In genomic region chr19:48182434-48182833, GRCh38 we compare ENCODE assay signal across 30 cellular contexts. TPM values are rescaled to one million over a fixed set of nuclear protein-coding genes. Genes with fewer than 3 reads are reported as not detected.
A peak's percentile ranks its signal among the peaks of the same experiment; 100 is the strongest.
DNase-seq lines count a peak whose midpoint lies in the region; ATAC-seq and TF ChIP-seq lines count a peak whose summit lies in the region.
"Had no signal": no experiment of that assay in that cellular context is flagged by ENCODE, and none has a peak within 500 bp of the region (broad histone marks: within the 10 kb centered on the region; RNA-seq: fewer than 3 reads in every experiment).

No MANE protein-coding gene starts in this region.

- no peak overlapping the region for H3K27ac ChIP-seq in GM23338 (ENCODE audit: low read depth)
- no peak overlapping the region for H3K27ac ChIP-seq in spleen
- H3K27ac ChIP-seq: cardiac muscle cell, heart left ventricle, Peyer's patch, psoas muscle, sigmoid colon, tibial artery had no signal

- CTCF ChIA-PET in activated naive CD4-positive, alpha-beta T cell treated with anti-CD3 and anti-CD28 coated beads for 36 hours (lab: Charles Lee) = no interaction called here

- intact Hi-C loops in spleen (cut with DNase I; ENCODE audit: low total_unique reads) = no loop called here
- intact Hi-C loops in activated naive CD4-positive, alpha-beta T cell treated with anti-CD3 and anti-CD28 coated beads for 36 hours (cut with micrococcal nuclease) = no loop called here

- peaks cover 3% of the 10 kb centered on the region; the same call in 1 of the 2 replicates for H4K20me1 ChIP-seq in GM23338 (replicated peaks; ENCODE audit: insufficient read depth)

- H3K9me3 ChIP-seq in spleen = peaks cover 0 to 23% (median 20%) of the 10 kb centered on the region in 8 donors

- DNase-seq in D341Med (ENCODE audit: low spot score) (peak; percentile 45), GM23338 (ENCODE audit: low spot score) (peak; percentile 59), chondrocyte (ENCODE audit: low spot score) (no peak), spleen (peak; percentile 65), NCI-H510A (lab: John Stamatoyannopoulos, UW) (no peak)
- DNase-seq in activated naive CD4-positive, alpha-beta T cell treated with anti-CD3 and anti-CD28 coated beads for 36 hours = no peak
- DNase-seq: activated CD4-positive, alpha-beta T cell treated with anti-CD3 and anti-CD28 coated beads, Interleukin-2, amount 10 ng/mL, durations not matched to agents 24 days and 14 days; activated gamma-delta T cell; activated T-cell treated with anti-CD3 and anti-CD28 coated beads, Interleukin-2, amount 50 U/mL, for 1 hour; Caco-2; cortex of kidney; DMS79 treated with DMSO at 0.1 percent for 48 hours; effector memory CD4-positive, alpha-beta T cell; erythroblast; HCEC 1CT; natural killer cell; NCI-H1436; NCI-H345; occipital lobe; Peyer's patch; psoas muscle; SIG-M5; sigmoid colon; stimulated activated CD4-positive, alpha-beta T cell treated with anti-CD3 and anti-CD28 coated beads, Interleukin-4, amount 100 ng/mL, for 1 hour; T-helper 9 cell; tibial artery had no signal

- no peaks in the 10 kb centered on the region for H3K9me2 ChIP-seq in GM23338 (ENCODE audit: insufficient read depth)

- no peak for TF ChIP-seq POLR2A in spleen (IDR thresholded peaks at IDR 0.05)

- ATAC-seq in GM23338 (peak; percentile 56), GM19328 (IDR thresholded peaks at IDR 0.05; ENCODE audit: unreplicated experiment) (no peak)
- ATAC-seq: heart left ventricle, natural killer cell, psoas muscle had no signal

- H3K79me2 ChIP-seq in GM23338 (replicated peaks; ENCODE audit: insufficient read depth) = no peaks in the 10 kb centered on the region

- H3F3A ChIP-seq in GM23338 (replicated peaks; ENCODE audit: low read depth) = no peaks in the 10 kb centered on the region

- no peaks in the 10 kb centered on the region for H3K4me1 ChIP-seq in GM23338 (ENCODE audit: insufficient read depth)
- H3K4me1 ChIP-seq in spleen = peaks cover 0 to 14% (median 1%) of the 10 kb centered on the region in 6 donors
- H3K4me1 ChIP-seq: heart left ventricle, Peyer's patch, psoas muscle, sigmoid colon, tibial artery had no signal

- H3K27me3 ChIP-seq in GM23338 (ENCODE audit: insufficient read depth) (no peaks in the 10 kb centered on the region), spleen (replicated peaks in 1 of 7) (no peaks in the 10 kb centered on the region)
- H3K27me3 ChIP-seq: cardiac muscle cell, heart left ventricle, Peyer's patch, sigmoid colon, tibial artery had no signal

- peaks cover 52% of the 10 kb centered on the region for H3K36me3 Mint-ChIP-seq in GM23338 (ENCODE audit: low read depth)
- H3K36me3 Mint-ChIP-seq in chondrocyte (ENCODE audit: low read depth) = peaks cover 13% of the 10 kb centered on the region
- peaks cover 20% of the 10 kb centered on the region for H3K36me3 Mint-ChIP-seq in activated naive CD4-positive, alpha-beta T cell treated with anti-CD3 and anti-CD28 coated beads for 36 hours (ENCODE audit: low read depth)
- H3K36me3 Mint-ChIP-seq: natural killer cell had no signal

- no peak overlapping the region for H3K4me3 ChIP-seq in GM23338
- H3K4me3 ChIP-seq in spleen = no peak overlapping the region
- H3K4me3 ChIP-seq: cardiac muscle cell, heart left ventricle, Peyer's patch, psoas muscle, sigmoid colon, tibial artery had no signal

- H3K4me3 Mint-ChIP-seq in GM23338 (no peak overlapping the region), chondrocyte (ENCODE audit: unreplicated experiment) (no peak overlapping the region)
- no peak overlapping the region for H3K4me3 Mint-ChIP-seq in activated naive CD4-positive, alpha-beta T cell treated with anti-CD3 and anti-CD28 coated beads for 36 hours
- H3K4me3 Mint-ChIP-seq: activated CD4-positive, alpha-beta T cell treated with anti-CD3 and anti-CD28 coated beads, Interleukin-2, amount 10 ng/mL, durations not matched to agents 24 days and 14 days; CD14-positive monocyte; natural killer cell had no signal

- H3K27me3 Mint-ChIP-seq in GM23338 (ENCODE audit: insufficient read depth, low read depth, poor library complexity) = peaks cover 6% of the 10 kb centered on the region
- H3K27me3 Mint-ChIP-seq in chondrocyte (ENCODE audit: low read depth) = no peaks in the 10 kb centered on the region
- H3K27me3 Mint-ChIP-seq in activated naive CD4-positive, alpha-beta T cell treated with anti-CD3 and anti-CD28 coated beads for 36 hours (ENCODE audit: low read depth) = no peaks in the 10 kb centered on the region
- H3K27me3 Mint-ChIP-seq: activated CD4-positive, alpha-beta T cell treated with anti-CD3 and anti-CD28 coated beads, Interleukin-2, amount 10 ng/mL, durations not matched to agents 24 days and 14 days had no signal

- no peak overlapping the region for H3K27ac Mint-ChIP-seq in GM23338
- H3K27ac Mint-ChIP-seq in chondrocyte (ENCODE audit: unreplicated experiment) = no peak overlapping the region
- H3K27ac Mint-ChIP-seq in activated naive CD4-positive, alpha-beta T cell treated with anti-CD3 and anti-CD28 coated beads for 36 hours = no peak overlapping the region
- H3K27ac Mint-ChIP-seq: activated CD4-positive, alpha-beta T cell treated with anti-CD3 and anti-CD28 coated beads, Interleukin-2, amount 10 ng/mL, durations not matched to agents 24 days and 14 days; natural killer cell had no signal

- TF ChIP-seq CTCF in GM23338 (conservative IDR thresholded peaks at IDR 0.05; ENCODE audit: low read depth in 2 of 2) (peak; percentile 37 to 45), chondrocyte (IDR thresholded peaks at IDR 0.05) (peak; percentile 23), spleen (IDR thresholded peaks at IDR 0.05 in 8 of 11, conservative IDR thresholded peaks at IDR 0.05 in 3 of 11) (no peak)

- H3K36me3 ChIP-seq in GM23338 (ENCODE audit: insufficient read depth) (peaks cover 13% of the 10 kb centered on the region), spleen (peaks cover 0 to 48% (median 5%) of the 10 kb centered on the region in 6 donors)
- H3K36me3 ChIP-seq: cardiac muscle cell, Peyer's patch had no signal

- peaks cover 24% of the 10 kb centered on the region for H3K9me3 Mint-ChIP-seq in GM23338
- peaks cover 12% of the 10 kb centered on the region for H3K9me3 Mint-ChIP-seq in chondrocyte (ENCODE audit: low read depth)
- peaks cover 10% of the 10 kb centered on the region for H3K9me3 Mint-ChIP-seq in activated naive CD4-positive, alpha-beta T cell treated with anti-CD3 and anti-CD28 coated beads for 36 hours
- H3K9me3 Mint-ChIP-seq: activated CD4-positive, alpha-beta T cell treated with anti-CD3 and anti-CD28 coated beads, Interleukin-2, amount 10 ng/mL, durations not matched to agents 24 days and 14 days had no signal

- H3K4me1 Mint-ChIP-seq in GM23338 (no peaks in the 10 kb centered on the region), chondrocyte (ENCODE audit: low read depth) (no peaks in the 10 kb centered on the region)
- H3K4me1 Mint-ChIP-seq in activated naive CD4-positive, alpha-beta T cell treated with anti-CD3 and anti-CD28 coated beads for 36 hours (ENCODE audit: low read depth) = no peaks in the 10 kb centered on the region
- H3K4me1 Mint-ChIP-seq: activated CD4-positive, alpha-beta T cell treated with anti-CD3 and anti-CD28 coated beads, Interleukin-2, amount 10 ng/mL, durations not matched to agents 24 days and 14 days; CD14-positive monocyte; natural killer cell had no signal

- no peak overlapping the region for H2AFZ ChIP-seq in GM23338

- 93 to 97% (median 95%) methylated on average over 24 to 38 of the region's 38 CpGs for WGBS in spleen, 5 donors

- no peak overlapping the region for H3K4me2 ChIP-seq in GM23338

TF ChIP-seq in GM23338, 12 proteins besides CTCF, POLR2A, EP300 and RAD21 (continues in another document):
- TF ChIP-seq POLR2AphosphoS5 (IDR thresholded peaks at IDR 0.05; ENCODE audit: low read depth) = no peak
- no peak for TF ChIP-seq JUNB (IDR thresholded peaks at IDR 0.05; ENCODE audit: unreplicated experiment)
- no peak for TF ChIP-seq ETS1 (IDR thresholded peaks at IDR 0.05)

RNA-seq across cellular contexts. Expression of gene ZSWIM9, which starts 12.0 kb away (rescaled TPM):
- total RNA-seq in GM23338 (2014; rRNA removed; shearing (Covaris generic)) = 9.1 and 10.6 TPM in 2 replicates
- polyA plus RNA-seq in GM23338 (2016; fragmentation: Nextera tagmentation; extraction: Ambion mirVana) (2.9 and 4.2 TPM in 2 replicates), spleen (1 to 10 TPM; 1.6 to 4.3 (median 2.0) TPM)
- total RNA-seq in chondrocyte (5.0 to 5.9 TPM (median 5.6 TPM) in 3 replicates), spleen (1 to 10 TPM; 1.3 to 9.3 (median 5.2) TPM)
- total RNA-seq in activated naive CD4-positive, alpha-beta T cell treated with anti-CD3 and anti-CD28 coated beads for 36 hours = 1 to 10 TPM; 6.1 to 6.7 TPM

RNA-seq across cellular contexts. Expression of gene LIG1, which starts 12.3 kb away (rescaled TPM):
- 75.0 and 79.3 TPM in 2 replicates for total RNA-seq in GM23338 (2014; rRNA removed; shearing (Covaris generic))
- polyA plus RNA-seq in GM23338 (2016; fragmentation: Nextera tagmentation; extraction: Ambion mirVana) (96.9 and 122 TPM in 2 replicates), spleen (10 to 100 TPM; 44.1 to 68.4 (median 49.1) TPM)
- total RNA-seq in chondrocyte (12.1 to 24.7 TPM (median 17.0 TPM) in 3 replicates), spleen (10 to 100 TPM; 26.5 to 44.7 (median 33.5) TPM)
- total RNA-seq in activated naive CD4-positive, alpha-beta T cell treated with anti-CD3 and anti-CD28 coated beads for 36 hours = 100 to 1,000 TPM; 187 to 195 TPM

Comparison
In these comparisons a context has a peak if more than half of its experiments do, and no peak if none do; other contexts are left out.
1. DNase-seq: peak in D341Med (single experiment), GM23338 (single experiment) and spleen (single experiment); none in chondrocyte (single experiment), NCI-H510A (single experiment) and activated naive CD4-positive, alpha-beta T cell treated with anti-CD3 and anti-CD28 coated beads for 36 hours (single experiment).
2. CTCF ChIP-seq: peak in GM23338 (2 of 2) and chondrocyte (single experiment); none in spleen (0 of 11).